In the genomic region with DNA sequence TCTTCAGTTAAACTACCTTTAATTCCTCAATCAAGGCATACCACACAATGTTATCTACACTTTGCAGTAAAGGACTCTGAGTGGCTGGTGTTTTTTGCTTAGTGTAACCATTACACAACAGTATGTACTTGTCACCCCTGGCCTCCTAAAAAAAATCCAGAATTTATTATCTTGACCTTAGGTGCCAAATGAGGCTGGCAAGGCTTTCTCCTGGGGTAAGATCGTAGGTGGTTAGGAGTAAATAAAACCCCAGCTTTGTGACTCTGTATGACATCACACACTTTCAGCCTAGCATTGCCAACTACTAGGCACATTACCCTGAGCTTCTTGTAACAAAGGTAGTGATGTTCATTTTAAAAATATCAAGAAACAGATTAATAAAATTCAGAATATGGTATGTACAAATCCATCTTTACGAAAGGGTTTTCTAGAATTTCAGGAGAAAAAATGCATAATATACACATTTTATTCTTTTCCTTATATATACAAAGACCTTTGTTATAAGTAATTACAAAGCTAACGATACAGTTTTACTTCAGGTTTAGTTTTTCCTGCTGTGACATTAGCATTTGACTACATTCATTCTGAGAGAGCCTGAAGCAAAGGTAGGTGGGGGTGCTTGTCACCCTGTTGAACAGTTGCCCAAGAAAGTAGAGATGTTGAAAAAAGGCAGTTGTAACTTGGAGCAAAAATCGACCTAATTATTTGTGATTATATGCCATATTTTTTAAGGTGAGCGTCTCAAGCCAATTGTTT, we compare ENCODE assay signal across 20 cellular contexts. TPM values are rescaled to one million over a fixed set of nuclear protein-coding genes. Genes with fewer than 3 reads are reported as not detected.
DNase-seq lines count a peak whose midpoint lies in the region; ATAC-seq and TF ChIP-seq lines count a peak whose summit lies in the region.
"Had no signal": no experiment of that assay in that cellular context is flagged by ENCODE, and none has a peak within 500 bp of the region (broad histone marks: within the 10 kb centered on the region; RNA-seq: fewer than 3 reads in every experiment).

No MANE protein-coding gene starts in this region.

- no peak overlapping the region for H4K5ac ChIP-seq in H9 (ENCODE audit: insufficient read length, low read depth, low read length)

- H3K27me3 Mint-ChIP-seq in H9 (ENCODE audit: low read depth) (peaks cover 98% of the 10 kb centered on the region), nephron (ENCODE audit: low read depth) (peaks cover 40% of the 10 kb centered on the region)

- WGBS in H9 (ENCODE audit: extremely low coverage, insufficient read length, low lambda C conversion rate) = no CpG with 5 or more reads among the region's 5 CpGs
- WGBS in aorta, 2 donors = 40 to 42% methylated on average over 5 of the region's 5 CpGs

- H3K9me3 ChIP-seq in BLaER1 treated with 17β-estradiol and CSF1 and Interleukin-3, amounts not matched to agents 10 nM and 100 nM (replicated peaks in 1 of 11) = no peaks in the 10 kb centered on the region; a peak in 1 of 22 replicates
- H3K9me3 ChIP-seq in H9 (ENCODE audit: control insufficient read depth, low read depth, low read length) = no peaks in the 10 kb centered on the region
- H3K9me3 ChIP-seq in SU-DHL-6 (ENCODE audit: insufficient read depth, low read length) = no peaks in the 10 kb centered on the region
- no peaks in the 10 kb centered on the region for H3K9me3 ChIP-seq in aorta (ENCODE audit: control insufficient read depth, low read length)
- H3K9me3 ChIP-seq: A549 had no signal

- no peak overlapping the region for H2BK5ac ChIP-seq in H9 (ENCODE audit: insufficient read length, low read length)

- H3K36me3 Mint-ChIP-seq in H9 (ENCODE audit: insufficient read depth in 1 of 3, low read depth in 3 of 3) (0 out of 7 replicates have a peak, but pooled peaks cover 0 to 3% (median 0%) of the 10 kb centered on the region in 3 experiments), nephron (ENCODE audit: low read depth) (no peaks in the 10 kb centered on the region)

- no peaks in the 10 kb centered on the region for H3K27me3 ChIP-seq in BLaER1 treated with 17β-estradiol and CSF1 and Interleukin-3, amounts not matched to agents 10 nM and 100 nM
- peaks cover 47% of the 10 kb centered on the region for H3K27me3 ChIP-seq in H9 (ENCODE audit: insufficient read depth, low read length)
- no peaks in the 10 kb centered on the region for H3K27me3 ChIP-seq in SU-DHL-6 (ENCODE audit: low read length)
- no peaks in the 10 kb centered on the region for H3K27me3 ChIP-seq in aorta (ENCODE audit: control insufficient read depth in 1 of 2, insufficient read depth in 2 of 2, low read length in 1 of 2)

- no peaks in the 10 kb centered on the region for H4K20me1 ChIP-seq in BLaER1 treated with 17β-estradiol and CSF1 and Interleukin-3, amounts not matched to agents 10 nM and 100 nM
- H4K20me1 ChIP-seq in H9 (ENCODE audit: control insufficient read depth, insufficient read depth, insufficient read length) (no peaks in the 10 kb centered on the region), SU-DHL-6 (ENCODE audit: low read depth, low read length) (no peaks in the 10 kb centered on the region)

- H3K9me2 ChIP-seq in SU-DHL-6 (replicated peaks; ENCODE audit: insufficient read depth, low read length) = no peaks in the 10 kb centered on the region

- H3K23ac ChIP-seq in H9 (ENCODE audit: insufficient read length, low read depth, low read length) = no peak overlapping the region

- no peak overlapping the region for H2BK15ac ChIP-seq in H9 (ENCODE audit: low read depth, low read length)

- intact Hi-C loops in aorta (cut with DNase I) = no loop called here

- no peaks in the 10 kb centered on the region for H3K23me2 ChIP-seq in H9 (ENCODE audit: insufficient read length, low read depth, low read length, poor library complexity, severe bottlenecking)

- H2AFZ ChIP-seq in H9 (ENCODE audit: low read length) (no peak overlapping the region), SU-DHL-6 (ENCODE audit: low read depth, low read length, severe bottlenecking) (no peak overlapping the region)
- H2AFZ ChIP-seq: PC-9 had no signal

- peak overlapping the region in 6 of 11 experiments; percentile 56 to 77 (median 72); a peak in 9 of 22 replicates for H3K9ac ChIP-seq in BLaER1 treated with 17β-estradiol and CSF1 and Interleukin-3, amounts not matched to agents 10 nM and 100 nM
- H3K9ac ChIP-seq in H9 (ENCODE audit: extremely low read depth, insufficient read length, low read length) = no peak overlapping the region
- no peak overlapping the region for H3K9ac ChIP-seq in SU-DHL-6 (ENCODE audit: low read length)

- H4K91ac ChIP-seq in H9 (ENCODE audit: insufficient read length, low read depth, low read length) = no peak overlapping the region

- H3K4ac ChIP-seq in H9 (ENCODE audit: low read depth, low read length) = no peak overlapping the region

- H3K36me3 ChIP-seq in BLaER1 treated with 17β-estradiol and CSF1 and Interleukin-3, amounts not matched to agents 10 nM and 100 nM = no peaks in the 10 kb centered on the region
- H3K36me3 ChIP-seq in SU-DHL-6 (ENCODE audit: low read length) (no peaks in the 10 kb centered on the region), aorta (ENCODE audit: control insufficient read depth in 1 of 2, insufficient read depth in 2 of 2, low read length in 1 of 2) (no peaks in the 10 kb centered on the region)

- H2BK20ac ChIP-seq in H9 (ENCODE audit: low read depth, low read length, poor library complexity, severe bottlenecking) = no peak overlapping the region

- peaks cover 45 to 47% of the 10 kb centered on the region in 2 experiments for H3K4me1 Mint-ChIP-seq in H9
- H3K4me1 Mint-ChIP-seq in nephron = peaks cover 24% of the 10 kb centered on the region

- ATAC-seq in aorta (ENCODE audit: low FRiP score) (no peak), HG03432 (IDR thresholded peaks at IDR 0.05; ENCODE audit: unreplicated experiment) (no peak)
- ATAC-seq: A549 had no signal

- H3K4me3 Mint-ChIP-seq in H9 = peak overlapping the region; percentile 14 to 71; a peak in 4 of 5 replicates
- H3K4me3 Mint-ChIP-seq in nephron = no peak overlapping the region
- H3K4me3 Mint-ChIP-seq: CD4-positive, alpha-beta T cell had no signal

- H3K18ac ChIP-seq in H9 (ENCODE audit: insufficient read length, low read depth, low read length) = no peak overlapping the region

- no peak overlapping the region for H3T11ph ChIP-seq in H9 (ENCODE audit: low read length)

- no peak overlapping the region for H3K56ac ChIP-seq in H9 (ENCODE audit: insufficient read length, low read depth, low read length)

- peak overlapping the region in 1 of 3 experiments; percentile 4; a peak in 1 of 7 replicates for H3K27ac Mint-ChIP-seq in H9
- peak overlapping the region; percentile 81 to 86 (median 86) for H3K27ac Mint-ChIP-seq in nephron
- H3K27ac Mint-ChIP-seq: CD4-positive, alpha-beta T cell had no signal

- DNase-seq in H9 (no peak), erythroblast (lab: John Stamatoyannopoulos, UW) (no peak), aorta (no peak)
- DNase-seq in stimulated activated CD4-positive, alpha-beta T cell treated with anti-CD3 and anti-CD28 coated beads, Interleukin-1b, Interleukin-23, amount 100 ng/mL, for 48 hours = no peak
- DNase-seq: Calu3; CD4-positive, alpha-beta T cell; DMS79; GOT3; NCI-H1436 treated with DMSO at 0.1 percent for 48 hours; NCI-H226; NCI-H526 treated with DMSO at 0.1 percent for 48 hours; NK-92 treated with Interleukin-12 subunit alpha and Interleukin-12 subunit beta, amount 100 ng/mL, for 24 hours; PC-9 had no signal

- H3K4me1 ChIP-seq in BLaER1 treated with 17β-estradiol and CSF1 and Interleukin-3, amounts not matched to agents 10 nM and 100 nM = peaks cover 64 to 100% (median 95%) of the 10 kb centered on the region in 10 experiments
- no peaks in the 10 kb centered on the region; the same call in 1 of the 2 replicates for H3K4me1 ChIP-seq in H9 (ENCODE audit: insufficient read depth, low read length)
- H3K4me1 ChIP-seq in aorta (ENCODE audit: control insufficient read depth in 1 of 2, insufficient read depth in 2 of 2, low read length in 2 of 2) = no peaks in the 10 kb centered on the region
- H3K4me1 ChIP-seq: A549 had no signal

- H3K79me1 ChIP-seq in H9 (ENCODE audit: insufficient read depth, low read depth, low read length, poor library complexity, severe bottlenecking) = no peaks in the 10 kb centered on the region

- peaks cover 74% of the 10 kb centered on the region for H3F3A ChIP-seq in SU-DHL-6 (ENCODE audit: insufficient read depth)

- peak overlapping the region in 1 of 10 experiments; percentile 36; a peak in 1 of 20 replicates for H3K4me3 ChIP-seq in BLaER1 treated with 17β-estradiol and CSF1 and Interleukin-3, amounts not matched to agents 10 nM and 100 nM
- H3K4me3 ChIP-seq in SU-DHL-6 (ENCODE audit: insufficient read depth, low read length, poor library complexity, severe bottlenecking) = no peak overlapping the region
- no peak overlapping the region for H3K4me3 ChIP-seq in aorta (ENCODE audit: low read length in 2 of 2)
- H3K4me3 ChIP-seq: A549, PC-9 had no signal

- H4K8ac ChIP-seq in H9 (replicated peaks; ENCODE audit: insufficient read length, low read depth, low read length) = no peak overlapping the region

- H2BK120ac ChIP-seq in H9 (ENCODE audit: low read depth, low read length, poor library complexity, severe bottlenecking) = no peak overlapping the region

- H3K14ac ChIP-seq in H9 (ENCODE audit: insufficient read depth, low read length) = no peak overlapping the region

- H3K4me2 ChIP-seq in BLaER1 treated with 17β-estradiol and CSF1 and Interleukin-3, amounts not matched to agents 10 nM and 100 nM = peak overlapping the region in 10 of 11 experiments; percentile 63 to 93 (median 84); a peak in 18 of 22 replicates
- H3K4me2 ChIP-seq in H9 (ENCODE audit: insufficient read depth, insufficient read length, low read length) (no peak overlapping the region), SU-DHL-6 (ENCODE audit: low read depth, low read length, poor library complexity, severe bottlenecking) (no peak overlapping the region)
- H3K4me2 ChIP-seq: A549, PC-9 had no signal

- H3K9me3 Mint-ChIP-seq in H9 = peaks cover 0 to 3% of the 10 kb centered on the region in 2 experiments; a peak in 2 of 5 replicates
- peaks cover 3% of the 10 kb centered on the region for H3K9me3 Mint-ChIP-seq in nephron
- H3K9me3 Mint-ChIP-seq: CD4-positive, alpha-beta T cell had no signal

- no peak overlapping the region for H2BK12ac ChIP-seq in H9 (ENCODE audit: insufficient read length, low read depth, low read length)

- H2AK5ac ChIP-seq in H9 (ENCODE audit: insufficient read length, low read length) = no peak overlapping the region

- H3K27ac ChIP-seq in BLaER1 treated with 17β-estradiol and CSF1 and Interleukin-3, amounts not matched to agents 10 nM and 100 nM = peak overlapping the region in 8 of 11 experiments; percentile 70 to 91 (median 85); a peak in 16 of 22 replicates
- H3K27ac ChIP-seq in H9 (ENCODE audit: insufficient read length, low read depth, low read length) = no peak overlapping the region
- peak overlapping the region; percentile 91 for H3K27ac ChIP-seq in SU-DHL-6 (ENCODE audit: low read depth, low read length)
- H3K27ac ChIP-seq in aorta (ENCODE audit: low read depth in 1 of 2, low read length in 2 of 2) = no peak overlapping the region
- H3K27ac ChIP-seq: A549, PC-9 had no signal

- H3K79me2 ChIP-seq in H9 (ENCODE audit: insufficient read depth, low read length) = no peaks in the 10 kb centered on the region
- H3K79me2 ChIP-seq in SU-DHL-6 (ENCODE audit: insufficient read depth, low read length) = no peaks in the 10 kb centered on the region

- no peak for TF ChIP-seq POLR2A in erythroblast (IDR thresholded peaks at IDR 0.05; ENCODE audit: low read length)

- TF ChIP-seq CTCF in H9 (conservative IDR thresholded peaks at IDR 0.05) = no peak
- TF ChIP-seq CTCF in SU-DHL-6 (IDR thresholded peaks at IDR 0.05; ENCODE audit: insufficient read depth, low read length, poor library complexity, severe bottlenecking) = no peak
- TF ChIP-seq CTCF in nephron (IDR thresholded peaks at IDR 0.05; ENCODE audit: unreplicated experiment in 3 of 3) = no peak

RNA-seq across cellular contexts. Expression of a gene that starts 13.5 kb away (rescaled TPM):
- total RNA-seq in H9 (2021) (0.31 TPM in 1 of 2 replicates, not detected in the other), aorta (not detected)
- not detected for polyA plus RNA-seq in aorta
- total RNA-seq: Calu3; CD4-positive, alpha-beta T cell; HT-29; PC-9; SK-MEL-5 had no signal
- polyA plus RNA-seq: A549 had no signal

RNA-seq across cellular contexts. Expression of a gene that starts 14.2 kb away (rescaled TPM):
- 3.6 and 3.8 TPM in 2 replicates for total RNA-seq in H9 (2021)
- not detected for total RNA-seq in aorta
- not detected for polyA plus RNA-seq in aorta
- total RNA-seq: Calu3; CD4-positive, alpha-beta T cell; HT-29; PC-9; SK-MEL-5 had no signal
- polyA plus RNA-seq: A549 had no signal

Comparison
In these comparisons a context has a peak if more than half of its experiments do, and no peak if none do; other contexts are left out.
1. H3K27ac ChIP-seq: peak in BLaER1 treated with 17β-estradiol and CSF1 and Interleukin-3, amounts not matched to agents 10 nM and 100 nM (8 of 11) and SU-DHL-6 (single experiment); none in H9 (single experiment) and aorta (0 of 2).
2. H3K4me2 ChIP-seq: peak in BLaER1 treated with 17β-estradiol and CSF1 and Interleukin-3, amounts not matched to agents 10 nM and 100 nM (10 of 11); none in H9 (single experiment) and SU-DHL-6 (single experiment).
3. H3K9ac ChIP-seq: peak in BLaER1 treated with 17β-estradiol and CSF1 and Interleukin-3, amounts not matched to agents 10 nM and 100 nM (6 of 11); none in H9 (single experiment) and SU-DHL-6 (single experiment).
4. H3K4me3 Mint-ChIP-seq: peak in H9 (2 of 2); none in nephron (0 of 3).